In genomic region chr9:124222918-124223720, GRCh38 we compare ENCODE assay signal across 8 cellular contexts. TPM values are rescaled to one million over a fixed set of nuclear protein-coding genes. Genes with fewer than 3 reads are reported as not detected.
A peak's percentile ranks its signal among the peaks of the same experiment; 100 is the strongest.
DNase-seq lines count a peak whose midpoint lies in the region; ATAC-seq, FAIRE-seq and TF ChIP-seq lines count a peak whose summit lies in the region.

No MANE protein-coding gene starts in this region.

- no peaks in the 10 kb centered on the region for H3K27me3 ChIP-seq in spleen (replicated peaks in 1 of 7)

- 53 to 76% (median 71%) methylated on average over 9 to 10 of the region's 10 CpGs for WGBS in spleen, 5 donors

- no peak for ATAC-seq in HG02571 (IDR thresholded peaks at IDR 0.05; ENCODE audit: unreplicated experiment)

- FAIRE-seq in RCC 7860 (lab: Jason Lieb, UNC) = no peak

- intact Hi-C loops in cardiac septum (cut with DNase I) = no loop called here
- intact Hi-C loops in spleen (cut with DNase I; ENCODE audit: low total_unique reads) = no loop called here

- no peaks in the 10 kb centered on the region for H3K9me3 ChIP-seq in spleen

- DNase-seq in HuH-7 (ENCODE audit: low spot score) (peak; percentile 81), RCC 7860 (ENCODE audit: low spot score) (peak; percentile 27), cardiac septum (ENCODE audit: low spot score) (peak; percentile 96), spleen (peak; percentile 93)
- no peak for DNase-seq in activated CD4-positive, alpha-beta T cell treated with anti-CD3 and anti-CD28 coated beads for 4 hours
- DNase-seq in stimulated activated CD4-positive, alpha-beta T cell treated with anti-CD3 and anti-CD28 coated beads, Interleukin-4, amount 100 ng/mL, for 1 hour = no peak
- no peak for DNase-seq in activated naive CD4-positive, alpha-beta T cell (lab: John Stamatoyannopoulos, UW)

- H3K4me3 ChIP-seq in spleen = peak overlapping the region in 1 of 8 donors; percentile 39

- TF ChIP-seq POLR2A in spleen (IDR thresholded peaks at IDR 0.05) = no peak

- H3K36me3 ChIP-seq in spleen = no peaks in the 10 kb centered on the region

- no peak for TF ChIP-seq CTCF in spleen (IDR thresholded peaks at IDR 0.05 in 8 of 11, conservative IDR thresholded peaks at IDR 0.05 in 3 of 11)

- H3K4me1 ChIP-seq in spleen = peaks cover 19 to 73% (median 54%) of the 10 kb centered on the region in 6 donors

- H3K27ac ChIP-seq in spleen = peak overlapping the region in 7 of 8 donors; percentile 57 to 90 (median 87)

RNA-seq across cellular contexts. Expression of gene NEK6, which starts 34.6 kb away (rescaled TPM):
- 11.6 TPM for total RNA-seq in cardiac septum
- total RNA-seq in spleen = 10 to 100 TPM; 32.8 to 71.3 (median 55.0) TPM
- polyA plus RNA-seq in spleen = 10 to 100 TPM; 11.2 to 19.7 (median 11.6) TPM

Comparison
In these comparisons a context has a peak if more than half of its experiments do, and no peak if none do; other contexts are left out.
1. DNase-seq: peak in HuH-7 (single experiment), RCC 7860 (single experiment), cardiac septum (single experiment) and spleen (single experiment); none in activated CD4-positive, alpha-beta T cell treated with anti-CD3 and anti-CD28 coated beads for 4 hours (0 of 2), stimulated activated CD4-positive, alpha-beta T cell treated with anti-CD3 and anti-CD28 coated beads, Interleukin-4, amount 100 ng/mL, for 1 hour (single experiment) and activated naive CD4-positive, alpha-beta T cell (0 of 4).